28 cellular contexts compared by ENCODE assay signal in genomic region chr21:25625036-25625435, GRCh38. TPM values are rescaled to one million over a fixed set of nuclear protein-coding genes. Genes with fewer than 3 reads are reported as not detected.
"Had no signal": no experiment of that assay in that cellular context is flagged by ENCODE, and none has a peak within 500 bp of the region (broad histone marks: within the 10 kb centered on the region; RNA-seq: fewer than 3 reads in every experiment).

No MANE protein-coding gene starts in this region.

- H3K27ac ChIP-seq: brain microvascular endothelial cell, foreskin keratinocyte, left lung, lower lobe of right lung, pancreas, prostate gland, sigmoid colon, suprapubic skin, tibial nerve had no signal

- FAIRE-seq: endometrium, pancreas had no signal

- DNase-seq: activated CD4-positive, alpha-beta T cell treated with anti-CD3 and anti-CD28 coated beads for 36 hours; activated CD4-positive, CD25-positive, alpha-beta regulatory T cell; activated CD8-positive, alpha-beta memory T cell treated with anti-CD3 and anti-CD28 coated beads, Interleukin-2, amount 10 ng/mL, durations not matched to agents 7 days and 5 days; activated CD8-positive, alpha-beta T cell treated with anti-CD3 and anti-CD28 coated beads, Interleukin-2, amount 10 ng/mL, durations not matched to agents 7 days and 5 days; activated naive CD8-positive, alpha-beta T cell treated with anti-CD3 and anti-CD28 coated beads, Interleukin-2, amount 50 U/mL, for 24 hours; activated T-cell treated with anti-CD3 and anti-CD28 coated beads, Interleukin-2, amount 50 U/mL, for 48 hours; anterior cingulate cortex; brain microvascular endothelial cell; caudate nucleus; effector CD4-positive, alpha-beta T cell; foreskin keratinocyte; heart right ventricle; kidney glomerular epithelial cell; left lung; lower lobe of right lung; mesenchymal stem cell; naive thymus-derived CD8-positive, alpha-beta T cell; nucleus accumbens; pancreas; sigmoid colon; stimulated activated CD4-positive, alpha-beta T cell treated with anti-CD3 and anti-CD28 coated beads, Interleukin-15, amount 100 ng/mL, for 24 hours; stimulated activated CD4-positive, alpha-beta T cell treated with anti-CD3 and anti-CD28 coated beads, Interleukin-2, amount 100 ng/mL, for 24 hours; stimulated activated naive CD4-positive, alpha-beta T cell; T-helper 1 cell had no signal

- H3K4me3 ChIP-seq: heart right ventricle, left lung, lower lobe of right lung, pancreas, prostate gland, sigmoid colon, suprapubic skin, tibial nerve had no signal

- H3K27me3 ChIP-seq: brain microvascular endothelial cell, heart right ventricle, left lung, pancreas, sigmoid colon, suprapubic skin, tibial nerve had no signal

- H3K4me1 ChIP-seq: foreskin keratinocyte, left lung, lower lobe of right lung, pancreas, prostate gland, sigmoid colon, suprapubic skin had no signal

- H3K9me3 ChIP-seq: heart right ventricle, left lung, lower lobe of right lung, pancreas, prostate gland, sigmoid colon, suprapubic skin, tibial nerve had no signal

- ATAC-seq: activated CD4-positive, alpha-beta T cell treated with anti-CD3 and anti-CD28 coated beads for 36 hours; activated CD8-positive, alpha-beta memory T cell treated with anti-CD3 and anti-CD28 coated beads, Interleukin-2, amount 10 ng/mL, durations not matched to agents 7 days and 5 days; activated CD8-positive, alpha-beta T cell treated with anti-CD3 and anti-CD28 coated beads, Interleukin-2, amount 10 ng/mL, durations not matched to agents 7 days and 5 days; activated naive CD8-positive, alpha-beta T cell treated with anti-CD3 and anti-CD28 coated beads, Interleukin-2, amount 50 U/mL, for 24 hours; foreskin keratinocyte; heart right ventricle; left lung; lower lobe of right lung; naive thymus-derived CD8-positive, alpha-beta T cell; pancreas had no signal

- H3K36me3 ChIP-seq: brain microvascular endothelial cell, heart right ventricle, left lung, lower lobe of right lung, pancreas, prostate gland, sigmoid colon, suprapubic skin, tibial nerve had no signal

RNA-seq across cellular contexts. Expression of gene JAM2, which starts 14.0 kb away (rescaled TPM):
- total RNA-seq: foreskin keratinocyte had no signal
- polyA plus RNA-seq: foreskin keratinocyte had no signal
